In the genomic region with DNA sequence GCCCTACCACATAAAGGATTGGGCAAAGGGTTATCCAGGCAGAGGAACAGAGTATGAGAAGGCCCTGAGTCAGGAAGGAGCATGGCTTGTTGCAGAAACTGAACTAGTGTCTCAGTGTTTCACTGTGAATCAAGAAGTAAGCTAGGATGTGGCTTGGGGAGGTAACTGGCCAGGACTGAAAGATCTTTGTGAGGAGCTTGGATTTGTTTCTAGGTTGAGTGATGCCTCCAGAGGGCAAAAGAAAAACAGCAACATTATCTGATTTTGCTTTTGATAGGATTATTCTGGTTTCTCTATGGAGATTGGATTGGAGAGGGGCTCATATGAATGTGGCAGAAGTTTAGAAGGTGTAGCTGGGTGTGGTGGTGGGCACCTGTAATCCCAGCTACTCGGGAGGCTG, we compare ENCODE assay signal across 10 cellular contexts.
A peak's percentile ranks its signal among the peaks of the same experiment; 100 is the strongest.
DNase-seq lines count a peak whose midpoint lies in the region; ATAC-seq and TF ChIP-seq lines count a peak whose summit lies in the region.
"Had no signal": no experiment of that assay in that cellular context is flagged by ENCODE, and none has a peak within 500 bp of the region (broad histone marks: within the 10 kb centered on the region; RNA-seq: fewer than 3 reads in every experiment).

No MANE protein-coding gene starts in this region.

- H3K27ac Mint-ChIP-seq in CD4-positive, alpha-beta memory T cell: peak overlapping the region in 1 of 7 donors; percentile 65
- H3K27ac Mint-ChIP-seq: naive thymus-derived CD4-positive, alpha-beta T cell had no signal

- H3K9me3 Mint-ChIP-seq in CD4-positive, alpha-beta memory T cell: no peaks in the 10 kb centered on the region
- H3K9me3 Mint-ChIP-seq: naive thymus-derived CD4-positive, alpha-beta T cell had no signal

- H3K27me3 Mint-ChIP-seq in CD4-positive, alpha-beta memory T cell: no peaks in the 10 kb centered on the region

- peak; percentile 22 for DNase-seq in AG20443 (ENCODE audit: low spot score)
- peak; percentile 64 for DNase-seq in NCI-H69 (lab: John Stamatoyannopoulos, UW)
- no peak for DNase-seq in fibroblast of villous mesenchyme (ENCODE audit: low read depth)
- DNase-seq in C1 segment of cervical spinal cord (lab: John Stamatoyannopoulos, UW): no peak
- DNase-seq in CD4-positive, alpha-beta memory T cell: no peak
- no peak for DNase-seq in amygdala (lab: John Stamatoyannopoulos, UW)
- DNase-seq: naive thymus-derived CD4-positive, alpha-beta T cell; substantia nigra had no signal

- POLR2A ChIA-PET in CD4-positive, alpha-beta memory T cell (lab: Charles Lee; ENCODE audit: partially characterized antibody): no interaction called here

- no peak overlapping the region for H3K27ac ChIP-seq in CD4-positive, alpha-beta memory T cell (ENCODE audit: low read depth, low read length)

- CTCF ChIA-PET in CD4-positive, alpha-beta memory T cell (lab: Charles Lee; ENCODE audit: partially characterized antibody): interaction anchor here (0.6 to 1.6 kb wide), 7 partner anchors 9 to 59 kb away, joined by 3 to 9 read pairs (median 4); no protein-coding TSS in a partner anchor

- intact Hi-C loops in CD4-positive, alpha-beta memory T cell (cut with micrococcal nuclease): no loop called here

- H3K9me3 ChIP-seq in CD4-positive, alpha-beta memory T cell (ENCODE audit: control insufficient read depth in 1 of 2, low read length in 2 of 2): no peaks in the 10 kb centered on the region

- H3K36me3 ChIP-seq in CD4-positive, alpha-beta memory T cell (ENCODE audit: insufficient read depth, low read length): no peaks in the 10 kb centered on the region

- peaks cover 1 to 6% (median 3%) of the 10 kb centered on the region in 4 donors for H3K4me1 Mint-ChIP-seq in CD4-positive, alpha-beta memory T cell

- H3K4me3 Mint-ChIP-seq in CD4-positive, alpha-beta memory T cell: no peak overlapping the region
- H3K4me3 Mint-ChIP-seq: naive thymus-derived CD4-positive, alpha-beta T cell had no signal

- peak; percentile 20 for TF ChIP-seq CTCF in fibroblast of villous mesenchyme (IDR thresholded peaks at IDR 0.05; ENCODE audit: insufficient read depth, low read depth, low read length)

- peak; percentile 45 for ATAC-seq in GM19452 (IDR thresholded peaks at IDR 0.05; ENCODE audit: unreplicated experiment)
- ATAC-seq in GM21515 (IDR thresholded peaks at IDR 0.05; ENCODE audit: unreplicated experiment): no peak
- ATAC-seq: naive thymus-derived CD4-positive, alpha-beta T cell had no signal

- no peaks in the 10 kb centered on the region for H3K27me3 ChIP-seq in CD4-positive, alpha-beta memory T cell (ENCODE audit: insufficient read depth, low read length)

- no peak overlapping the region for H3K4me3 ChIP-seq in fibroblast of villous mesenchyme (ENCODE audit: low read depth, low read length)
- H3K4me3 ChIP-seq in CD4-positive, alpha-beta memory T cell (ENCODE audit: low read length in 2 of 2): no peak overlapping the region

- H3K36me3 Mint-ChIP-seq in CD4-positive, alpha-beta memory T cell: no peaks in the 10 kb centered on the region
- H3K36me3 Mint-ChIP-seq: naive thymus-derived CD4-positive, alpha-beta T cell had no signal

- peaks cover 5% of the 10 kb centered on the region for H3K4me1 ChIP-seq in CD4-positive, alpha-beta memory T cell (ENCODE audit: insufficient read depth, low read length)

Comparison
In these comparisons a context has a peak if more than half of its experiments do, and no peak if none do; other contexts are left out.
1. DNase-seq: peak in AG20443 (single experiment) and NCI-H69 (single experiment); none in fibroblast of villous mesenchyme (single experiment), C1 segment of cervical spinal cord (0 of 14), CD4-positive, alpha-beta memory T cell (0 of 5) and amygdala (0 of 56).